ENCODE assay signal across 27 cellular contexts in the genomic region with DNA sequence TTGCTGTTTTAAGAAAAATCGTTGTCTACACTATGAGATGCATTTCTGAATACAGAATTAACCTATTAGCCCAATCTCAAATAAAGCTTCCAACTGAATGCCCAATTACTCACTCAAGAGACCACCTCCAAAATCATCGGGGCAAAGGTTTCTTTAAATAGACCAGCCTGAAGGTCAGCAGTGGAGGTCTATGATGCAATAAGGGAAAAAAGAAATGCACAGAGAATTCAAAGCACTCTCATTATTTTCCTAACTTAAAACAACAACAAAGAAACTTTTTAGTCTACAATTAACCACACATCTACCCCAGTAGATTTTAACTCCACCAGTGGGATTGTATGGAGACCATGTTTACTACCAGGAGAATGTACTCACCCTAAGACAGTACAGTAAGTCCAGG.
"Had no signal": no experiment of that assay in that cellular context is flagged by ENCODE, and none has a peak within 500 bp of the region (broad histone marks: within the 10 kb centered on the region; RNA-seq: fewer than 3 reads in every experiment).

No MANE protein-coding gene starts in this region.

- H2AFZ ChIP-seq: neural progenitor cell, parathyroid adenoma had no signal

- ATAC-seq: foreskin keratinocyte; left cardiac atrium; natural killer cell treated with Interleukin-12 subunit alpha and Interleukin-12 subunit beta and Interleukin-15 and Interleukin-18, amount 100 ng/mL, for 72 hours; sciatic nerve; stimulated activated naive B cell treated with anti-CD40 and anti-IgM and Interleukin-4, amounts not matched to agents 10 μg/mL and 1 μg/mL and 100 μg/mL, for 72 hours; stimulated activated naive CD8-positive, alpha-beta T cell treated with anti-CD3 and anti-CD28 coated beads, Interleukin-15, amount 100 ng/mL, for 72 hours; upper lobe of right lung had no signal

- DNase-seq: effector CD4-positive, alpha-beta T cell; endodermal cell; erythroblast; foreskin keratinocyte; kidney; left cardiac atrium; left ventricle myocardium inferior; mesenchymal stem cell; midbrain; nucleus accumbens; retina; stimulated activated CD4-positive, alpha-beta T cell treated with anti-CD3 and anti-CD28 coated beads, Interleukin-2, amount 100 ng/mL, for 24 hours; stimulated activated CD4-positive, alpha-beta T cell treated with anti-CD3 and anti-CD28 coated beads, Interleukin-4, amount 100 ng/mL, for 4 hours; stimulated activated naive B cell treated with anti-CD40 and anti-IgM and Interleukin-4, amounts not matched to agents 10 μg/mL and 1 μg/mL and 100 μg/mL, for 72 hours; stimulated activated naive CD8-positive, alpha-beta T cell treated with anti-CD3 and anti-CD28 coated beads, Interleukin-15, amount 100 ng/mL, for 72 hours; testis; upper lobe of right lung had no signal

- H3K4me1 ChIP-seq: foreskin keratinocyte, left ventricle myocardium inferior, neural progenitor cell, parathyroid adenoma, prostate gland, testis, tibial nerve, upper lobe of right lung, vagina had no signal

- H3K4me1 Mint-ChIP-seq: neural progenitor cell; stimulated activated naive CD8-positive, alpha-beta T cell treated with anti-CD3 and anti-CD28 coated beads, Interleukin-15, amount 100 ng/mL, for 72 hours had no signal

- H3K79me2 ChIP-seq: parathyroid adenoma had no signal

- H3K9ac ChIP-seq: neural progenitor cell, parathyroid adenoma had no signal

- H3K27me3 Mint-ChIP-seq: natural killer cell treated with Interleukin-12 subunit alpha and Interleukin-12 subunit beta and Interleukin-15 and Interleukin-18, amount 100 ng/mL, for 72 hours; stimulated activated naive B cell treated with anti-CD40 and anti-IgM and Interleukin-4, amounts not matched to agents 10 μg/mL and 1 μg/mL and 100 μg/mL, for 72 hours; stimulated activated naive CD8-positive, alpha-beta T cell treated with anti-CD3 and anti-CD28 coated beads, Interleukin-15, amount 100 ng/mL, for 72 hours had no signal

- H3K27ac ChIP-seq: foreskin keratinocyte, left ventricle myocardium inferior, neural progenitor cell, parathyroid adenoma, prostate gland, skin epidermis, testis, tibial nerve, upper lobe of right lung, vagina had no signal

- H3K4me3 ChIP-seq: left ventricle myocardium inferior, lung, neural progenitor cell, prostate gland, skin epidermis, testis, tibial nerve, upper lobe of right lung, vagina had no signal

- H3K9me3 Mint-ChIP-seq: neural progenitor cell; stimulated activated naive CD8-positive, alpha-beta T cell treated with anti-CD3 and anti-CD28 coated beads, Interleukin-15, amount 100 ng/mL, for 72 hours had no signal

- H3K4me3 Mint-ChIP-seq: endodermal cell; natural killer cell treated with Interleukin-12 subunit alpha and Interleukin-12 subunit beta and Interleukin-15 and Interleukin-18, amount 100 ng/mL, for 72 hours; neural progenitor cell; stimulated activated naive B cell treated with anti-CD40 and anti-IgM and Interleukin-4, amounts not matched to agents 10 μg/mL and 1 μg/mL and 100 μg/mL, for 72 hours; stimulated activated naive CD8-positive, alpha-beta T cell treated with anti-CD3 and anti-CD28 coated beads, Interleukin-15, amount 100 ng/mL, for 72 hours had no signal

- H3K36me3 ChIP-seq: left ventricle myocardium inferior, neural progenitor cell, prostate gland, tibial nerve, upper lobe of right lung, vagina had no signal

- H3K27ac Mint-ChIP-seq: endodermal cell; natural killer cell treated with Interleukin-12 subunit alpha and Interleukin-12 subunit beta and Interleukin-15 and Interleukin-18, amount 100 ng/mL, for 72 hours; neural progenitor cell; stimulated activated naive B cell treated with anti-CD40 and anti-IgM and Interleukin-4, amounts not matched to agents 10 μg/mL and 1 μg/mL and 100 μg/mL, for 72 hours; stimulated activated naive CD8-positive, alpha-beta T cell treated with anti-CD3 and anti-CD28 coated beads, Interleukin-15, amount 100 ng/mL, for 72 hours had no signal

- H3K4me2 ChIP-seq: neural progenitor cell had no signal

- H3K27me3 ChIP-seq: foreskin keratinocyte, neural progenitor cell, testis, tibial nerve, upper lobe of right lung, vagina had no signal

- H3K9me3 ChIP-seq: prostate gland, testis, tibial nerve, upper lobe of right lung, vagina had no signal

- H3K36me3 Mint-ChIP-seq: natural killer cell treated with Interleukin-12 subunit alpha and Interleukin-12 subunit beta and Interleukin-15 and Interleukin-18, amount 100 ng/mL, for 72 hours; neural progenitor cell; stimulated activated naive B cell treated with anti-CD40 and anti-IgM and Interleukin-4, amounts not matched to agents 10 μg/mL and 1 μg/mL and 100 μg/mL, for 72 hours had no signal

- FAIRE-seq: endothelial cell of umbilical vein, kidney had no signal
